Comparison of ENCODE assay signal across 1 cellular context in genomic region chr10:77539147-77539935, GRCh38.
TF ChIP-seq lines count a peak whose summit lies in the region.

No MANE protein-coding gene starts in this region.

TF ChIP-seq in H1, 55 proteins besides CTCF, POLR2A, EP300 and RAD21:
- TF ChIP-seq ATF2 (IDR thresholded peaks at IDR 0.05; ENCODE audit: low read length) = no peak
- no peak for TF ChIP-seq ZNF274 (IDR thresholded peaks at IDR 0.05; ENCODE audit: borderline replicate concordance, extremely low read depth, low read length)
- no peak for TF ChIP-seq GABPA (IDR thresholded peaks at IDR 0.05; ENCODE audit: borderline replicate concordance, insufficient read depth, low read length)
- TF ChIP-seq RFX5 (IDR thresholded peaks at IDR 0.05; ENCODE audit: borderline replicate concordance, low read depth, low read length) = no peak
- no peak for TF ChIP-seq CREB1 (IDR thresholded peaks at IDR 0.05)
- no peak for TF ChIP-seq KDM4A (IDR thresholded peaks at IDR 0.05; ENCODE audit: low read depth, low read length, severe bottlenecking)
- no peak for TF ChIP-seq BRCA1 (IDR thresholded peaks at IDR 0.05; ENCODE audit: low read depth, low read length)
- TF ChIP-seq HDAC6 (IDR thresholded peaks at IDR 0.05; ENCODE audit: low read depth, low read length) = no peak
- TF ChIP-seq KDM1A (IDR thresholded peaks at IDR 0.05; ENCODE audit: borderline replicate concordance, low read length) = no peak
- TF ChIP-seq CEBPB (IDR thresholded peaks at IDR 0.05; ENCODE audit: low read depth, low read length) = no peak
